ENCODE assay signal across 9 cellular contexts in genomic region chr14:90060312-90060964, GRCh38. TPM values are rescaled to one million over a fixed set of nuclear protein-coding genes. Genes with fewer than 3 reads are reported as not detected.
A peak's percentile ranks its signal among the peaks of the same experiment; 100 is the strongest.
DNase-seq lines count a peak whose midpoint lies in the region; ATAC-seq, FAIRE-seq and TF ChIP-seq lines count a peak whose summit lies in the region.
"Had no signal": no experiment of that assay in that cellular context is flagged by ENCODE, and none has a peak within 500 bp of the region (broad histone marks: within the 10 kb centered on the region; RNA-seq: fewer than 3 reads in every experiment).

No MANE protein-coding gene starts in this region.

- H3K27ac ChIP-seq in coronary artery (no peak overlapping the region), HepG2 (ENCODE audit: extremely low read length, insufficient read depth, low read length) (no peak overlapping the region), uterus (no peak overlapping the region)

- no peaks in the 10 kb centered on the region for H3K79me2 ChIP-seq in HepG2 (ENCODE audit: insufficient read depth, low read length)

- peak overlapping the region; percentile 74 for H3K4me2 ChIP-seq in HepG2 (ENCODE audit: low read depth, low read length)

- no peak for TF ChIP-seq POLR2A in HepG2 (IDR thresholded peaks at IDR 0.05; ENCODE audit: insufficient read depth in 1 of 2, low read depth in 2 of 2, low read length in 2 of 2)
- TF ChIP-seq POLR2A in uterus (IDR thresholded peaks at IDR 0.05): no peak

- 0% methylated on average over 1 of the region's 80 CpGs for WGBS in HepG2 (ENCODE audit: low lambda C conversion rate)

- H3K27me3 ChIP-seq in HepG2 (ENCODE audit: control insufficient read depth in 1 of 2, insufficient read depth in 2 of 2, low read length in 2 of 2) (peaks cover 3 to 37% of the 10 kb centered on the region in 2 experiments), uterus (peaks cover 0 to 37% of the 10 kb centered on the region in 2 donors)

- peak overlapping the region; percentile 46 for H2AFZ ChIP-seq in HepG2 (ENCODE audit: low read length)

- CTCF ChIA-PET in HepG2 (lab: Yijun Ruan, JAX; ENCODE audit: low intra/inter-chr PET ratio, low total read pairs): interaction anchor here (2.1 kb wide), 1 partner anchor 87 kb away, joined by 10 read pairs; no protein-coding TSS in a partner anchor

- DNase-seq in Daoy (ENCODE audit: low read depth) (peak; percentile 78), UCSD-AML1 (lab: John Stamatoyannopoulos, UW; ENCODE audit: unreplicated experiment) (peak; percentile 55), coronary artery (ENCODE audit: low spot score) (no peak), HepG2 (ENCODE audit: low spot score) (peak; percentile 34), uterus (no peak)
- DNase-seq in stimulated activated CD4-positive, alpha-beta T cell treated with anti-CD3 and anti-CD28 coated beads, Interleukin-2, amount 100 ng/mL, for 4 hours (ENCODE audit: low read depth): peak; percentile 37

- no peak overlapping the region for H3K9ac ChIP-seq in HepG2 (ENCODE audit: insufficient read depth, low read depth, low read length)

- no peak for TF ChIP-seq EP300 in HepG2 (IDR thresholded peaks at IDR 0.05; ENCODE audit: low read depth in 2 of 2, low read length in 2 of 2)
- TF ChIP-seq EP300 in HepG2 (CRISPR knock-in tag; IDR thresholded peaks at IDR 0.05; ENCODE audit: borderline replicate concordance): no peak

- intact Hi-C loops in HepG2 (cut with micrococcal nuclease; ENCODE audit: unreplicated experiment) (loop anchor here (1.0 kb wide), 1 partner anchor 87 kb away; no protein-coding TSS in a partner anchor), uterus (cut with DNase I; ENCODE audit: low total_unique reads) (no loop called here)

- H4K20me1 ChIP-seq in HepG2 (ENCODE audit: insufficient read depth, low read length): no peaks in the 10 kb centered on the region

- no peaks in the 10 kb centered on the region for H3K36me3 ChIP-seq in HepG2 (replicated peaks in 1 of 2; ENCODE audit: control insufficient read depth in 1 of 2, insufficient read depth in 2 of 2, low read length in 2 of 2)
- H3K36me3 ChIP-seq in uterus: no peaks in the 10 kb centered on the region

- FAIRE-seq in HepG2 (lab: Jason Lieb, UNC): no peak
- FAIRE-seq: endometrium had no signal

- in situ Hi-C loops in HepG2 (cut with HindIII; ENCODE audit: extremely low pct_ligation_motif_present, low pct_unique_long_range_greater_than_20kb): loop anchor here (5.0 kb wide), 1 partner anchor 88 kb away; no protein-coding TSS in a partner anchor

- no peaks in the 10 kb centered on the region for H3K9me3 ChIP-seq in HepG2 (ENCODE audit: low read length)
- no peaks in the 10 kb centered on the region for H3K9me3 ChIP-seq in uterus

- no TSS peak for BruUV-seq in HepG2 (replicated peaks; lab: Mats Ljungman, UMichigan)

- ATAC-seq in GM21737 (IDR thresholded peaks at IDR 0.05; ENCODE audit: unreplicated experiment): peak; percentile 60
- ATAC-seq in HepG2: peak; percentile 84

- peak; percentile 34; the same call in 1 of the 2 replicates for TF ChIP-seq CTCF in LNCAP (IDR thresholded peaks at IDR 0.05)
- no peak for TF ChIP-seq CTCF in coronary artery (IDR thresholded peaks at IDR 0.05)
- peak; percentile 79 for TF ChIP-seq CTCF in HepG2 (CRISPR knock-in tag; IDR thresholded peaks at IDR 0.05)
- TF ChIP-seq CTCF in uterus (IDR thresholded peaks at IDR 0.05): no peak

- POLR2A ChIA-PET in HepG2 (lab: Yijun Ruan, JAX): no interaction called here

- H3K4me1 ChIP-seq in HepG2 (ENCODE audit: insufficient read depth, low read length): peaks cover 24% of the 10 kb centered on the region
- peaks cover 0 to 25% of the 10 kb centered on the region in 2 donors for H3K4me1 ChIP-seq in uterus

- TF ChIP-seq RAD21 in HepG2 (CRISPR knock-in tag; IDR thresholded peaks at IDR 0.05): peak; percentile 78; the same call in 1 of the 2 replicates

- H3K4me3 ChIP-seq in coronary artery (peak overlapping the region; percentile 72), HepG2 (replicated peaks in 1 of 3; ENCODE audit: insufficient read depth in 1 of 3, low read depth in 2 of 3, low read length in 3 of 3) (peak overlapping the region; percentile 51 to 72 (median 60)), uterus (peak overlapping the region in 1 of 2 donors; percentile 4)

TF ChIP-seq in HepG2, 621 proteins besides CTCF, POLR2A, EP300 and RAD21 (continues in another document):
- TF ChIP-seq KLF16 (CRISPR knock-in tag; IDR thresholded peaks at IDR 0.05) (0 out of 4 replicates have a peak, but pooled peaks of 1 of the 2 experiments have one; percentile 18), TEAD3 (CRISPR knock-in tag; optimal IDR thresholded peaks at IDR 0.05; ENCODE audit: borderline replicate concordance) (no peak), NR0B2 (CRISPR knock-in tag; IDR thresholded peaks at IDR 0.05) (no peak), MYC (CRISPR knock-in tag; IDR thresholded peaks at IDR 0.05; ENCODE audit: borderline replicate concordance) (peak; percentile 58; the same call in 1 of the 2 replicates), JUND (CRISPR knock-in tag; IDR thresholded peaks at IDR 0.05) (0 out of 2 replicates have a peak, but pooled peaks have one; percentile 33), ZNF431 (CRISPR knock-in tag; IDR thresholded peaks at IDR 0.05; ENCODE audit: borderline replicate concordance, low read depth) (0 out of 2 replicates have a peak, but pooled peaks have one; percentile 23), MLX (CRISPR knock-in tag; IDR thresholded peaks at IDR 0.05) (no peak), ZNF441 (CRISPR knock-in tag; IDR thresholded peaks at IDR 0.05; ENCODE audit: borderline replicate concordance) (no peak), FOXP1 (IDR thresholded peaks at IDR 0.05) (no peak), FOXP1 (CRISPR knock-in tag; IDR thresholded peaks at IDR 0.05) (no peak), KDM5B (CRISPR knock-in tag; IDR thresholded peaks at IDR 0.05; ENCODE audit: borderline replicate concordance) (peak; percentile 61; the same call in 1 of the 2 replicates), ZNF558 (CRISPR knock-in tag; IDR thresholded peaks at IDR 0.05; ENCODE audit: borderline replicate concordance) (0 out of 2 replicates have a peak, but pooled peaks have one; percentile 24), SAFB2 (CRISPR knock-in tag; IDR thresholded peaks at IDR 0.05; ENCODE audit: borderline replicate concordance, low read depth) (peak; percentile 67; the same call in 1 of the 2 replicates), ZNF777 (CRISPR knock-in tag; IDR thresholded peaks at IDR 0.05) (peak; percentile 95), ZBTB14 (CRISPR knock-in tag; IDR thresholded peaks at IDR 0.05) (0 out of 2 replicates have a peak, but pooled peaks have one; percentile 51), GFI1 (CRISPR knock-in tag; IDR thresholded peaks at IDR 0.05; ENCODE audit: borderline replicate concordance) (0 out of 2 replicates have a peak, but pooled peaks have one; percentile 17), ZNF263 (CRISPR knock-in tag; IDR thresholded peaks at IDR 0.05) (peak; percentile 96)

RNA-seq across cellular contexts. Expression of gene KCNK13, which starts 1.4 kb away (rescaled TPM):
- total RNA-seq in Daoy (2014; rRNA removed; shearing (Covaris generic)): 0.23 and 0.60 TPM in 2 replicates
- total RNA-seq in HepG2 (2016; rRNA removed; fragmentation: Illumina TruSeq; extraction: Trizol): 0.29 and 0.31 TPM in 2 replicates
- 0.10 TPM in 1 of 2 replicates, not detected in the other for total RNA-seq in HepG2 (2016; cell fraction: cytosol; rRNA removed; fragmentation: Illumina TruSeq; extraction: Trizol; ENCODE audit: low read depth)
- total RNA-seq in HepG2 (2016; cell fraction: insoluble cytoplasmic fraction; rRNA removed; fragmentation: Illumina TruSeq; extraction: Trizol): 0.39 and 0.54 TPM in 2 replicates
- 0.19 and 0.34 TPM in 2 replicates for total RNA-seq in HepG2 (2016; cell fraction: membrane; rRNA removed; fragmentation: Illumina TruSeq; extraction: Trizol)
- total RNA-seq in HepG2 (2016; cell fraction: nucleus; rRNA removed; fragmentation: Illumina TruSeq; extraction: Trizol): 0.38 and 0.56 TPM in 2 replicates
- polyA plus RNA-seq in HepG2 (2011; rRNA removed): 0.08 and 0.10 TPM in 2 replicates
- polyA plus RNA-seq in HepG2 (2011; cell fraction: cytosol; rRNA removed): 0.04 and 0.05 TPM in 2 replicates
- polyA plus RNA-seq in HepG2 (2011; cell fraction: nucleus; rRNA removed): 0.05 TPM in 1 of 2 replicates, not detected in the other
- polyA plus RNA-seq in HepG2 (2012): 0.05 TPM in 1 of 2 replicates, not detected in the other
- 0.07 and 0.10 TPM in 2 replicates for polyA plus RNA-seq in HepG2 (2016; cell fraction: cytosol; fragmentation: Illumina TruSeq; extraction: Trizol; ENCODE audit: low read depth)
- polyA plus RNA-seq in HepG2 (2016; cell fraction: insoluble cytoplasmic fraction; fragmentation: Illumina TruSeq; extraction: Trizol; ENCODE audit: low read depth): 0.37 and 0.48 TPM in 2 replicates
- polyA plus RNA-seq in HepG2 (2016; cell fraction: membrane; fragmentation: Illumina TruSeq; extraction: Trizol; ENCODE audit: low read depth): 0.09 and 0.12 TPM in 2 replicates
- 0.42 and 0.76 TPM in 2 replicates for polyA plus RNA-seq in HepG2 (2016; cell fraction: nucleus; fragmentation: Illumina TruSeq; extraction: Trizol; ENCODE audit: insufficient read depth, low read depth)
- 0.18 TPM in 1 of 2 replicates, not detected in the other for polyA minus RNA-seq in HepG2 (2011; rRNA and poly(A)+ RNA removed; ENCODE audit: low replicate concordance)
- polyA minus RNA-seq in HepG2 (2011; cell fraction: cytosol; rRNA and poly(A)+ RNA removed): not detected in 2 replicates
- not detected in 2 replicates for polyA minus RNA-seq in HepG2 (2011; cell fraction: nucleus; rRNA and poly(A)+ RNA removed)
- total RNA-seq in uterus: under 1 TPM in 1 of 4 donors, not detected in 3; 0.14 TPM

Comparison
In these comparisons a context has a peak if more than half of its experiments do, and no peak if none do; other contexts are left out.
1. DNase-seq: peak in Daoy (single experiment), UCSD-AML1 (single experiment), HepG2 (single experiment) and stimulated activated CD4-positive, alpha-beta T cell treated with anti-CD3 and anti-CD28 coated beads, Interleukin-2, amount 100 ng/mL, for 4 hours (single experiment); none in coronary artery (single experiment) and uterus (0 of 2).
2. CTCF ChIP-seq: peak in LNCAP (single experiment) and HepG2 (single experiment); none in coronary artery (single experiment) and uterus (0 of 4).